ENCODE assay signal across 1 cellular context in the genomic region with DNA sequence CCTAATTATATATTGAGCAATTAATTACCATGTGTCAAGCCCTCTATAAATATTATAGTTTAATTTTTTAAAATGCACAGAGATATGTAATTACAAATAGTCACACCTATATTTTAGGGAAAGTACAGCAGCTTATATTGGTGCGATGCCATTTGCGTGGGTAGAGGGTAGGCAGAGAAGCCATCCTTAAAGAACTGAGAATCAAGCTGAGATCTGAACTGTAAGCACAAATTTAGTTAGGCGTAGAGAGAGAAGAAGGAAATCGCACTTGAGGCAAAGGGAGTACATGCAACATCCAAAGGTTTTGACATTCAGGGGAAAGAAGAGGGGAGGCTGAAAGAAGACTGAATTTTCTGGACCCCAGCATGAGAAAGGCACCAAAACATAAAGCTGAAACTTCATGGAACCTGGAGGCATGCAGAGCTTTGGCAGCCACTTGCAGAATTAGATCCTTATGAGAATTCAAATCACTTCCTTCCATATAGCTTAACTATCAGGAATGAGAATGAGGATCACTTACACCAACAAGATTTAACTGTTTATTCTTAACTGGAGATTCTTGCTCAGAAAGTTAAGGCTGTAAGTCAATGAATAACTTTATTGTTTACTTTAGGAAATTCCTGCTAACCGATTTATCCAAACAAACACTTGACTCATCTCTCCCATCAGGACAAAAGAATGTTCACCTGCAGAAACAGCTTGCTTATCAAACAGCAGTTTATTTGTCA.
TF ChIP-seq lines count a peak whose summit lies in the region.

No MANE protein-coding gene starts in this region.

TF ChIP-seq in HepG2, 621 proteins besides CTCF, POLR2A, EP300 and RAD21 (continued from another document and continues in another):
- TF ChIP-seq ISL2 (CRISPR knock-in tag; IDR thresholded peaks at IDR 0.05) (peak; percentile 63; the same call in 1 of the 2 replicates), ZNF180 (CRISPR knock-in tag; IDR thresholded peaks at IDR 0.05; ENCODE audit: borderline replicate concordance, low read depth) (no peak), PHF21A (CRISPR knock-in tag; IDR thresholded peaks at IDR 0.05) (no peak), SOX6 (IDR thresholded peaks at IDR 0.05) (no peak), SOX6 (CRISPR knock-in tag; IDR thresholded peaks at IDR 0.05) (peak; percentile 93), ASH2L (IDR thresholded peaks at IDR 0.05; ENCODE audit: insufficient read length, low read depth, low read length) (peak; percentile 73), RXRB (CRISPR knock-in tag; IDR thresholded peaks at IDR 0.05; ENCODE audit: borderline replicate concordance) (peak; percentile 65; the same call in 1 of the 2 replicates), CEBPG (CRISPR knock-in tag; IDR thresholded peaks at IDR 0.05) (peak; percentile 41; the same call in 1 of the 2 replicates), MEIS1 (CRISPR knock-in tag; IDR thresholded peaks at IDR 0.05; ENCODE audit: borderline replicate concordance) (0 out of 2 replicates have a peak, but pooled peaks have one; percentile 46), ELF3 (CRISPR knock-in tag; IDR thresholded peaks at IDR 0.05) (peak; percentile 29; the same call in 1 of the 2 replicates), SRSF4 (IDR thresholded peaks at IDR 0.05; ENCODE audit: low read depth, low read length, poor library complexity, severe bottlenecking) (no peak), KLF16 (CRISPR knock-in tag; IDR thresholded peaks at IDR 0.05) (0 out of 4 replicates have a peak, but pooled peaks of 1 of the 2 experiments have one; percentile 57), ZMYM2 (CRISPR knock-in tag; IDR thresholded peaks at IDR 0.05) (no peak), KLF15 (CRISPR knock-in tag; IDR thresholded peaks at IDR 0.05; ENCODE audit: borderline replicate concordance) (no peak), KDM2A (CRISPR knock-in tag; IDR thresholded peaks at IDR 0.05; ENCODE audit: borderline replicate concordance, low read depth) (no peak), NCOA2 (CRISPR knock-in tag; IDR thresholded peaks at IDR 0.05) (peak; percentile 72), ZSCAN20 (CRISPR knock-in tag; IDR thresholded peaks at IDR 0.05; ENCODE audit: borderline replicate concordance) (no peak), JUND (CRISPR knock-in tag; IDR thresholded peaks at IDR 0.05) (peak; percentile 68; the same call in 1 of the 2 replicates), ZBTB21 (CRISPR knock-in tag; IDR thresholded peaks at IDR 0.05) (no peak), GATAD2A (CRISPR knock-in tag; IDR thresholded peaks at IDR 0.05) (peak; percentile 87), ZNF850 (CRISPR knock-in tag; conservative IDR thresholded peaks at IDR 0.05) (no peak), SOX13 (IDR thresholded peaks at IDR 0.05) (peak; percentile 78), SOX13 (CRISPR knock-in tag; conservative IDR thresholded peaks at IDR 0.05 in 1 of 2, IDR thresholded peaks at IDR 0.05 in 1 of 2) (peak in 1 of 2 experiments; percentile 92; a peak in 2 of 4 replicates), MED8 (CRISPR knock-in tag; IDR thresholded peaks at IDR 0.05; ENCODE audit: insufficient replicate concordance) (no peak), BHLHE40 (IDR thresholded peaks at IDR 0.05; ENCODE audit: low read length) (0 out of 2 replicates have a peak, but pooled peaks have one; percentile 9), SIN3B (IDR thresholded peaks at IDR 0.05; ENCODE audit: low read length) (no peak), HMGA1 (CRISPR knock-in tag; conservative IDR thresholded peaks at IDR 0.05) (no peak)
- TF ChIP-seq, protein P1, sequence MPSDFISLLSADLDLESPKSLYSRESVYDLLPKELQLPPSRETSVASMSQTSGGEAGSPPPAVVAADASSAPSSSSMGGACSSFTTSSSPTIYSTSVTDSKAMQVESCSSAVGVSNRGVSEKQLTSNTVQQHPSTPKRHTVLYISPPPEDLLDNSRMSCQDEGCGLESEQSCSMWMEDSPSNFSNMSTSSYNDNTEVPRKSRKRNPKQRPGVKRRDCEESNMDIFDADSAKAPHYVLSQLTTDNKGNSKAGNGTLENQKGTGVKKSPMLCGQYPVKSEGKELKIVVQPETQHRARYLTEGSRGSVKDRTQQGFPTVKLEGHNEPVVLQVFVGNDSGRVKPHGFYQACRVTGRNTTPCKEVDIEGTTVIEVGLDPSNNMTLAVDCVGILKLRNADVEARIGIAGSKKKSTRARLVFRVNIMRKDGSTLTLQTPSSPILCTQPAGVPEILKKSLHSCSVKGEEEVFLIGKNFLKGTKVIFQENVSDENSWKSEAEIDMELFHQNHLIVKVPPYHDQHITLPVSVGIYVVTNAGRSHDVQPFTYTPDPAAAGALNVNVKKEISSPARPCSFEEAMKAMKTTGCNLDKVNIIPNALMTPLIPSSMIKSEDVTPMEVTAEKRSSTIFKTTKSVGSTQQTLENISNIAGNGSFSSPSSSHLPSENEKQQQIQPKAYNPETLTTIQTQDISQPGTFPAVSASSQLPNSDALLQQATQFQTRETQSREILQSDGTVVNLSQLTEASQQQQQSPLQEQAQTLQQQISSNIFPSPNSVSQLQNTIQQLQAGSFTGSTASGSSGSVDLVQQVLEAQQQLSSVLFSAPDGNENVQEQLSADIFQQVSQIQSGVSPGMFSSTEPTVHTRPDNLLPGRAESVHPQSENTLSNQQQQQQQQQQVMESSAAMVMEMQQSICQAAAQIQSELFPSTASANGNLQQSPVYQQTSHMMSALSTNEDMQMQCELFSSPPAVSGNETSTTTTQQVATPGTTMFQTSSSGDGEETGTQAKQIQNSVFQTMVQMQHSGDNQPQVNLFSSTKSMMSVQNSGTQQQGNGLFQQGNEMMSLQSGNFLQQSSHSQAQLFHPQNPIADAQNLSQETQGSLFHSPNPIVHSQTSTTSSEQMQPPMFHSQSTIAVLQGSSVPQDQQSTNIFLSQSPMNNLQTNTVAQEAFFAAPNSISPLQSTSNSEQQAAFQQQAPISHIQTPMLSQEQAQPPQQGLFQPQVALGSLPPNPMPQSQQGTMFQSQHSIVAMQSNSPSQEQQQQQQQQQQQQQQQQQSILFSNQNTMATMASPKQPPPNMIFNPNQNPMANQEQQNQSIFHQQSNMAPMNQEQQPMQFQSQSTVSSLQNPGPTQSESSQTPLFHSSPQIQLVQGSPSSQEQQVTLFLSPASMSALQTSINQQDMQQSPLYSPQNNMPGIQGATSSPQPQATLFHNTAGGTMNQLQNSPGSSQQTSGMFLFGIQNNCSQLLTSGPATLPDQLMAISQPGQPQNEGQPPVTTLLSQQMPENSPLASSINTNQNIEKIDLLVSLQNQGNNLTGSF (CRISPR knock-in tag; IDR thresholded peaks at IDR 0.05) = no peak
- TF ChIP-seq, protein P2, sequence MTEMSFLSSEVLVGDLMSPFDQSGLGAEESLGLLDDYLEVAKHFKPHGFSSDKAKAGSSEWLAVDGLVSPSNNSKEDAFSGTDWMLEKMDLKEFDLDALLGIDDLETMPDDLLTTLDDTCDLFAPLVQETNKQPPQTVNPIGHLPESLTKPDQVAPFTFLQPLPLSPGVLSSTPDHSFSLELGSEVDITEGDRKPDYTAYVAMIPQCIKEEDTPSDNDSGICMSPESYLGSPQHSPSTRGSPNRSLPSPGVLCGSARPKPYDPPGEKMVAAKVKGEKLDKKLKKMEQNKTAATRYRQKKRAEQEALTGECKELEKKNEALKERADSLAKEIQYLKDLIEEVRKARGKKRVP (CRISPR knock-in tag; IDR thresholded peaks at IDR 0.05) = 0 out of 4 replicates have a peak, but pooled peaks of 1 of the 2 experiments have one; percentile 41
- TF ChIP-seq, protein P3, sequence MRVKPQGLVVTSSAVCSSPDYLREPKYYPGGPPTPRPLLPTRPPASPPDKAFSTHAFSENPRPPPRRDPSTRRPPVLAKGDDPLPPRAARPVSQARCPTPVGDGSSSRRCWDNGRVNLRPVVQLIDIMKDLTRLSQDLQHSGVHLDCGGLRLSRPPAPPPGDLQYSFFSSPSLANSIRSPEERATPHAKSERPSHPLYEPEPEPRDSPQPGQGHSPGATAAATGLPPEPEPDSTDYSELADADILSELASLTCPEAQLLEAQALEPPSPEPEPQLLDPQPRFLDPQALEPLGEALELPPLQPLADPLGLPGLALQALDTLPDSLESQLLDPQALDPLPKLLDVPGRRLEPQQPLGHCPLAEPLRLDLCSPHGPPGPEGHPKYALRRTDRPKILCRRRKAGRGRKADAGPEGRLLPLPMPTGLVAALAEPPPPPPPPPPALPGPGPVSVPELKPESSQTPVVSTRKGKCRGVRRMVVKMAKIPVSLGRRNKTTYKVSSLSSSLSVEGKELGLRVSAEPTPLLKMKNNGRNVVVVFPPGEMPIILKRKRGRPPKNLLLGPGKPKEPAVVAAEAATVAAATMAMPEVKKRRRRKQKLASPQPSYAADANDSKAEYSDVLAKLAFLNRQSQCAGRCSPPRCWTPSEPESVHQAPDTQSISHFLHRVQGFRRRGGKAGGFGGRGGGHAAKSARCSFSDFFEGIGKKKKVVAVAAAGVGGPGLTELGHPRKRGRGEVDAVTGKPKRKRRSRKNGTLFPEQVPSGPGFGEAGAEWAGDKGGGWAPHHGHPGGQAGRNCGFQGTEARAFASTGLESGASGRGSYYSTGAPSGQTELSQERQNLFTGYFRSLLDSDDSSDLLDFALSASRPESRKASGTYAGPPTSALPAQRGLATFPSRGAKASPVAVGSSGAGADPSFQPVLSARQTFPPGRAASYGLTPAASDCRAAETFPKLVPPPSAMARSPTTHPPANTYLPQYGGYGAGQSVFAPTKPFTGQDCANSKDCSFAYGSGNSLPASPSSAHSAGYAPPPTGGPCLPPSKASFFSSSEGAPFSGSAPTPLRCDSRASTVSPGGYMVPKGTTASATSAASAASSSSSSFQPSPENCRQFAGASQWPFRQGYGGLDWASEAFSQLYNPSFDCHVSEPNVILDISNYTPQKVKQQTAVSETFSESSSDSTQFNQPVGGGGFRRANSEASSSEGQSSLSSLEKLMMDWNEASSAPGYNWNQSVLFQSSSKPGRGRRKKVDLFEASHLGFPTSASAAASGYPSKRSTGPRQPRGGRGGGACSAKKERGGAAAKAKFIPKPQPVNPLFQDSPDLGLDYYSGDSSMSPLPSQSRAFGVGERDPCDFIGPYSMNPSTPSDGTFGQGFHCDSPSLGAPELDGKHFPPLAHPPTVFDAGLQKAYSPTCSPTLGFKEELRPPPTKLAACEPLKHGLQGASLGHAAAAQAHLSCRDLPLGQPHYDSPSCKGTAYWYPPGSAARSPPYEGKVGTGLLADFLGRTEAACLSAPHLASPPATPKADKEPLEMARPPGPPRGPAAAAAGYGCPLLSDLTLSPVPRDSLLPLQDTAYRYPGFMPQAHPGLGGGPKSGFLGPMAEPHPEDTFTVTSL (CRISPR knock-in tag; IDR thresholded peaks at IDR 0.05; ENCODE audit: borderline replicate concordance) = peak; percentile 94; the same call in 1 of the 2 replicates
- TF ChIP-seq, protein P4, sequence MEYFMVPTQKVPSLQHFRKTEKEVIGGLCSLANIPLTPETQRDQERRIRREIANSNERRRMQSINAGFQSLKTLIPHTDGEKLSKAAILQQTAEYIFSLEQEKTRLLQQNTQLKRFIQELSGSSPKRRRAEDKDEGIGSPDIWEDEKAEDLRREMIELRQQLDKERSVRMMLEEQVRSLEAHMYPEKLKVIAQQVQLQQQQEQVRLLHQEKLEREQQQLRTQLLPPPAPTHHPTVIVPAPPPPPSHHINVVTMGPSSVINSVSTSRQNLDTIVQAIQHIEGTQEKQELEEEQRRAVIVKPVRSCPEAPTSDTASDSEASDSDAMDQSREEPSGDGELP (IDR thresholded peaks at IDR 0.05; ENCODE audit: borderline replicate concordance, low read depth) = peak; percentile 66; the same call in 1 of the 2 replicates
- TF ChIP-seq, protein P5, sequence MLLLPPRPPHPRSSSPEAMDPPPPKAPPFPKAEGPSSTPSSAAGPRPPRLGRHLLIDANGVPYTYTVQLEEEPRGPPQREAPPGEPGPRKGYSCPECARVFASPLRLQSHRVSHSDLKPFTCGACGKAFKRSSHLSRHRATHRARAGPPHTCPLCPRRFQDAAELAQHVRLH (CRISPR knock-in tag; IDR thresholded peaks at IDR 0.05; ENCODE audit: borderline replicate concordance, low read depth) = 0 out of 2 replicates have a peak, but pooled peaks have one; percentile 42
- TF ChIP-seq, protein P6, sequence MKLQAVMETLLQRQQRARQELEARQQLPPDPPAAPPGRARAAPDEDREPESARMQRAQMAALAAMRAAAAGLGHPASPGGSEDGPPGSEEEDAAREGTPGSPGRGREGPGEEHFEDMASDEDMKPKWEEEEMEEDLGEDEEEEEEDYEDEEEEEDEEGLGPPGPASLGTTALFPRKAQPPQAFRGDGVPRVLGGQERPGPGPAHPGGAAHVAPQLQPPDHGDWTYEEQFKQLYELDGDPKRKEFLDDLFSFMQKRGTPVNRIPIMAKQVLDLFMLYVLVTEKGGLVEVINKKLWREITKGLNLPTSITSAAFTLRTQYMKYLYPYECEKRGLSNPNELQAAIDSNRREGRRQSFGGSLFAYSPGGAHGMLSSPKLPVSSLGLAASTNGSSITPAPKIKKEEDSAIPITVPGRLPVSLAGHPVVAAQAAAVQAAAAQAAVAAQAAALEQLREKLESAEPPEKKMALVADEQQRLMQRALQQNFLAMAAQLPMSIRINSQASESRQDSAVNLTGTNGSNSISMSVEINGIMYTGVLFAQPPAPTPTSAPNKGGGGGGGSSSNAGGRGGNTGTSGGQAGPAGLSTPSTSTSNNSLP (IDR thresholded peaks at IDR 0.05; ENCODE audit: low read depth, low read length) = peak; percentile 96
- TF ChIP-seq, protein P7, sequence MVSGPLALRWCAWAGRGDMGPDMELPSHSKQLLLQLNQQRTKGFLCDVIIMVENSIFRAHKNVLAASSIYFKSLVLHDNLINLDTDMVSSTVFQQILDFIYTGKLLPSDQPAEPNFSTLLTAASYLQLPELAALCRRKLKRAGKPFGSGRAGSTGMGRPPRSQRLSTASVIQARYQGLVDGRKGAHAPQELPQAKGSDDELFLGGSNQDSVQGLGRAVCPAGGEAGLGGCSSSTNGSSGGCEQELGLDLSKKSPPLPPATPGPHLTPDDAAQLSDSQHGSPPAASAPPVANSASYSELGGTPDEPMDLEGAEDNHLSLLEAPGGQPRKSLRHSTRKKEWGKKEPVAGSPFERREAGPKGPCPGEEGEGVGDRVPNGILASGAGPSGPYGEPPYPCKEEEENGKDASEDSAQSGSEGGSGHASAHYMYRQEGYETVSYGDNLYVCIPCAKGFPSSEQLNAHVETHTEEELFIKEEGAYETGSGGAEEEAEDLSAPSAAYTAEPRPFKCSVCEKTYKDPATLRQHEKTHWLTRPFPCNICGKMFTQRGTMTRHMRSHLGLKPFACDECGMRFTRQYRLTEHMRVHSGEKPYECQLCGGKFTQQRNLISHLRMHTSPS (CRISPR knock-in tag; IDR thresholded peaks at IDR 0.05; ENCODE audit: low read depth) = no peak
